1 cellular context compared by ENCODE assay signal in the genomic region with DNA sequence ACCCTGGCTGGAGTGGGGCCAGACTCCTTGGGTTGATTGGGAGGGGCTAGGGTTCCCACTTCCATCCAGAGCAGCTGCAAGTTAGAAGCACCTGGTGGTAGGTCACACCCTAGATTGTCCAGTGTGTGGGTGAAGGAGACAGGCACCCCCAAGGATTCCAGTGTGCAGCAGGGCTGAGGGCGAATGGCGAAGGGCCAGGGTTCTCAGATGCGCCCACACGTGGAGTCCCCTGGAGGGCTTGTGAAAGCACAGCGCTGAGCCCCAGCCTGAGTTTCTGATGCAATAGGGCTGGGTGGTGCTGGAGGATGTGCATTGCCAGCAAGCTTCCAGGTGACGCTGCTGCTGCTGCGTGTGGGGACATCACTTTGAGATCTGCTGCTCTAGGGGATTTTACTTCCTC.
A peak's percentile ranks its signal among the peaks of the same experiment; 100 is the strongest.
TF ChIP-seq lines count a peak whose summit lies in the region.

No MANE protein-coding gene starts in this region.

TF ChIP-seq in H1, 55 proteins besides CTCF, POLR2A, EP300 and RAD21:
- TF ChIP-seq, protein P1, sequence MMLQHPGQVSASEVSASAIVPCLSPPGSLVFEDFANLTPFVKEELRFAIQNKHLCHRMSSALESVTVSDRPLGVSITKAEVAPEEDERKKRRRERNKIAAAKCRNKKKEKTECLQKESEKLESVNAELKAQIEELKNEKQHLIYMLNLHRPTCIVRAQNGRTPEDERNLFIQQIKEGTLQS (IDR thresholded peaks at IDR 0.05; ENCODE audit: insufficient read depth, low read depth, low read length): no peak
- no peak for TF ChIP-seq JUND (IDR thresholded peaks at IDR 0.05; ENCODE audit: low read length)
- no peak for TF ChIP-seq CBX8 (IDR thresholded peaks at IDR 0.05; ENCODE audit: borderline replicate concordance, low read depth, low read length)
- 0 out of 2 replicates have a peak, but pooled peaks have one; percentile 18 for TF ChIP-seq CEBPB (IDR thresholded peaks at IDR 0.05; ENCODE audit: low read depth, low read length)
- no peak for TF ChIP-seq POU5F1 (IDR thresholded peaks at IDR 0.05; ENCODE audit: low read depth, low read length)
